ENCODE assay signal across 34 cellular contexts in the genomic region with DNA sequence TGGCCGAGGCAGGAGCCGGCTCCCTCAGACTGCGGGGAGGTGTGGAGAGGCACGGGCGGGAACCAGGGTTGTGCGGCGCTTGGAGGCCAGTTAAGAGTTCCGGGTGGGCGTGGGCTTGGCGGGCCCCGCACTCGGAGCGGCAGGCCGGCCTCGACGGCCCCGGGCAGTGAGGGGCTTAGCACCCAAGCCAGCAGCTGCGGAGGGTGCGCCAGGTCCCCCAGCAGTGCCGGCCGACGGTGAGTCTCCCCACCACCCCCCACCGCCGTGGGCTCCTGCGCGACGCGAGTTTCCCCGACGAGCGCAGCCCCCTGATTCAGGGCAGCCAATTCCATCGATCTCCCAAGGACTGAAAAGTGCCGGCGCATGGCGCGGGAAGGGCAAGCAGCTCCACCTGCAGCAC.
"Had no signal": no experiment of that assay in that cellular context is flagged by ENCODE, and none has a peak within 500 bp of the region (broad histone marks: within the 10 kb centered on the region; RNA-seq: fewer than 3 reads in every experiment).

No MANE protein-coding gene starts in this region.

- H3K27ac ChIP-seq: KMS-11 had no signal

- H3K27me3 ChIP-seq: MG63 had no signal

- DNase-seq: Karpas-422, Kasumi-1, MG63, MM.1S, MV-4-11, NCI-H1048, NCI-H1092, NCI-H1092 treated with DMSO at 0.1 percent for 48 hours, NCI-H1105, NCI-H1105 treated with DMSO at 0.1 percent for 48 hours, NCI-H1417, NCI-H1417 treated with DMSO at 0.1 percent for 48 hours, NCI-H1436, NCI-H1436 treated with DMSO at 0.1 percent for 48 hours, NCI-H146, NCI-H1694, NCI-H1694 treated with DMSO at 0.1 percent for 48 hours, NCI-H187, NCI-H187 treated with DMSO at 0.1 percent for 48 hours, NCI-H1930, NCI-H2029, NCI-H2029 treated with DMSO at 0.1 percent for 48 hours, NCI-H2081, NCI-H2081 treated with DMSO at 0.1 percent for 48 hours, NCI-H2107, NCI-H2171, NCI-H2171 treated with DMSO at 0.1 percent for 48 hours, NCI-H2227 treated with DMSO at 0.1 percent for 48 hours, NCI-H226, NCI-H345, NCI-H446, NCI-H446 treated with DMSO at 0.1 percent for 48 hours, NCI-H510A had no signal

- H3K9ac ChIP-seq: KMS-11 had no signal

- H3K4me3 ChIP-seq: MG63 had no signal

- H3K36me3 ChIP-seq: MG63 had no signal

- H3K9me3 ChIP-seq: MG63 had no signal

- H3K4me2 ChIP-seq: KMS-11 had no signal
